In the genomic region with DNA sequence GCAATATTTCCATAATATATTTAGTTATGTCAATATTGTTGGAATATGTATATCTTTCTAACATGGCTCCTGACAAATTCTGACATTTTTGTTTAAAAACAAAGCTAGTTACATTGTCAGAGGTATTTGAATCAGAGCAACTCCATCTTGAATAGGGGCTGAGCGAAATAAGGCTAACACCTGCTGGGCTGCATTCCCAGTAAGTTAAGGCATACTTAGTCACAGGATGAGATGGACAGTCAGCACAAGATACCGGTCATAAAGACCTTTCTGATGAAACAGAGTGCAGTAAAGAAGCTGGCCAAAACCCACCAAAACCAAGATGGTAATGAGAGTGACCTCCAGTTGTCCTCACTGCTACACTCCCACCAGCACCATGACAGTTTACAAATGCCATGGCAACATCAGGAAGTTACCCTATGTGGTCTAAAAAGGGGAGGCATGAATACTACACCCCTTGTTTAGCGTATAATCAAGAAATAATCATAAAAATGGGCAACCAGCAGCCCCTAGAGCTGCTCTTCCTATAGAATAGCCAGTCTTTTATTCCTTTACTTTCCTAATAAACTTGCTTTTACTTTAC, we compare ENCODE assay signal across 25 cellular contexts. TPM values are rescaled to one million over a fixed set of nuclear protein-coding genes. Genes with fewer than 3 reads are reported as not detected.
DNase-seq lines count a peak whose midpoint lies in the region; ATAC-seq, FAIRE-seq and TF ChIP-seq lines count a peak whose summit lies in the region.
"Had no signal": no experiment of that assay in that cellular context is flagged by ENCODE, and none has a peak within 500 bp of the region (broad histone marks: within the 10 kb centered on the region; RNA-seq: fewer than 3 reads in every experiment).

No MANE protein-coding gene starts in this region.

- no peaks in the 10 kb centered on the region for H3K36me3 Mint-ChIP-seq in activated CD4-positive, alpha-beta T cell treated with anti-CD3 and anti-CD28 coated beads for 36 hours (ENCODE audit: low read depth)

- no peaks in the 10 kb centered on the region for H3K4me1 Mint-ChIP-seq in activated CD4-positive, alpha-beta T cell treated with anti-CD3 and anti-CD28 coated beads for 36 hours

- peaks cover 6% of the 10 kb centered on the region for H3K27me3 ChIP-seq in bronchial epithelial cell (ENCODE audit: control insufficient read depth, insufficient read depth, low read length)
- H3K27me3 ChIP-seq in tibial artery: peaks cover 0 to 2% of the 10 kb centered on the region in 2 donors
- no peaks in the 10 kb centered on the region for H3K27me3 ChIP-seq in right cardiac atrium (ENCODE audit: control insufficient read depth, insufficient read depth)
- H3K27me3 ChIP-seq: BLaER1 had no signal

- CTCF ChIA-PET in activated CD4-positive, alpha-beta T cell treated with anti-CD3 and anti-CD28 coated beads for 36 hours (lab: Charles Lee): interaction anchor here (1.8 kb wide), 1 partner anchor 9 kb away, joined by 4 read pairs; no protein-coding TSS in a partner anchor

- intact Hi-C loops in tibial artery (cut with DNase I; ENCODE audit: low total_unique reads) (no loop called here), right cardiac atrium (cut with DNase I) (no loop called here)
- intact Hi-C loops in activated CD4-positive, alpha-beta T cell treated with anti-CD3 and anti-CD28 coated beads for 36 hours (cut with DNase I, micrococcal nuclease): no loop called here

- H3K9me3 Mint-ChIP-seq in activated CD4-positive, alpha-beta T cell treated with anti-CD3 and anti-CD28 coated beads for 36 hours (ENCODE audit: low read depth): peaks cover 2% of the 10 kb centered on the region
- H3K9me3 Mint-ChIP-seq: CD4-positive, alpha-beta T cell; GM23338 had no signal

- H3K4me3 Mint-ChIP-seq in activated CD4-positive, alpha-beta T cell treated with anti-CD3 and anti-CD28 coated beads for 36 hours: no peak overlapping the region
- H3K4me3 Mint-ChIP-seq: CD4-positive, alpha-beta T cell; GM23338 had no signal

- ATAC-seq in HG03457 (IDR thresholded peaks at IDR 0.05; ENCODE audit: unreplicated experiment) (no peak), right cardiac atrium (no peak)
- no peak for ATAC-seq in activated CD4-positive, alpha-beta T cell treated with anti-CD3 and anti-CD28 coated beads for 36 hours
- ATAC-seq: GM23338 had no signal

- peaks cover 17% of the 10 kb centered on the region for H3K27me3 Mint-ChIP-seq in activated CD4-positive, alpha-beta T cell treated with anti-CD3 and anti-CD28 coated beads for 36 hours

- FAIRE-seq in bronchial epithelial cell (lab: Jason Lieb, UNC): no peak
- FAIRE-seq: GM12891 had no signal

- H3K27ac Mint-ChIP-seq in activated CD4-positive, alpha-beta T cell treated with anti-CD3 and anti-CD28 coated beads for 36 hours: no peak overlapping the region
- H3K27ac Mint-ChIP-seq: CD4-positive, alpha-beta T cell; GM23338 had no signal

- WGBS in right cardiac atrium: 90% methylated on average over 3 of the region's 3 CpGs

- TF ChIP-seq CTCF in bronchial epithelial cell (IDR thresholded peaks at IDR 0.05; ENCODE audit: insufficient read depth, low read length, severe bottlenecking) (no peak), tibial artery (IDR thresholded peaks at IDR 0.05) (no peak)

- POLR2A ChIA-PET in activated CD4-positive, alpha-beta T cell treated with anti-CD3 and anti-CD28 coated beads for 36 hours (lab: Charles Lee): no interaction called here

- H3K4me1 ChIP-seq in tibial artery (no peaks in the 10 kb centered on the region), right cardiac atrium (ENCODE audit: control insufficient read depth, insufficient read depth, low read length) (no peaks in the 10 kb centered on the region)
- H3K4me1 ChIP-seq: BLaER1 had no signal

- H3K4me3 ChIP-seq in bronchial epithelial cell (ENCODE audit: low read depth, low read length): no peak overlapping the region
- H3K4me3 ChIP-seq in tibial artery: no peak overlapping the region
- H3K4me3 ChIP-seq in right cardiac atrium (ENCODE audit: low read length): no peak overlapping the region
- H3K4me3 ChIP-seq: BLaER1, GM23338, SK-N-MC had no signal

- DNase-seq in M059J (ENCODE audit: low read depth): peak; percentile 14
- peak; percentile 34 for DNase-seq in bronchial epithelial cell (ENCODE audit: low read depth)
- peak; percentile 15 for DNase-seq in iris pigment epithelial cell (ENCODE audit: low read depth)
- no peak for DNase-seq in tibial artery
- DNase-seq in activated CD4-positive, alpha-beta T cell treated with anti-CD3 and anti-CD28 coated beads for 36 hours: no peak
- no peak for DNase-seq in right cardiac atrium
- DNase-seq: ACHN; CD4-positive, alpha-beta T cell; COR-L47; DMS 273 treated with DMSO at 0.1 percent for 48 hours; DND-41; Kasumi-1; MM.1S; NCI-H1048; NCI-H1417 treated with DMSO at 0.1 percent for 48 hours; NCI-H187; NCI-H446; NCI-H526 treated with DMSO at 0.1 percent for 48 hours; SHP77 treated with DMSO at 0.1 percent for 48 hours had no signal

- H3K36me3 ChIP-seq in bronchial epithelial cell (ENCODE audit: control insufficient read depth, insufficient read depth, low read length): no peaks in the 10 kb centered on the region
- no peaks in the 10 kb centered on the region for H3K36me3 ChIP-seq in tibial artery
- H3K36me3 ChIP-seq: BLaER1 had no signal

- H3K9me3 ChIP-seq in tibial artery (no peaks in the 10 kb centered on the region), right cardiac atrium (ENCODE audit: control insufficient read depth, low read length) (no peaks in the 10 kb centered on the region)
- H3K9me3 ChIP-seq: BLaER1 had no signal

- no peak overlapping the region for H3K27ac ChIP-seq in tibial artery
- H3K27ac ChIP-seq in right cardiac atrium (ENCODE audit: low read length): no peak overlapping the region
- H3K27ac ChIP-seq: BLaER1, RWPE1, SK-N-MC had no signal

RNA-seq across cellular contexts. Expression of a gene that starts 30.4 kb away (rescaled TPM):
- total RNA-seq in M059J (2014; rRNA removed; shearing (Covaris generic)): 64.3 and 106 TPM in 2 replicates
- 71.3 and 116 TPM in 2 replicates for total RNA-seq in bronchial epithelial cell
- 100 to 1,000 TPM; 186 to 441 TPM for total RNA-seq in activated CD4-positive, alpha-beta T cell treated with anti-CD3 and anti-CD28 coated beads for 36 hours
- 10 to 100 TPM; 16.8 to 31.8 (median 18.8) TPM for total RNA-seq in right cardiac atrium
- polyA plus RNA-seq in right cardiac atrium: 44.9 TPM

Comparison
In these comparisons a context has a peak if more than half of its experiments do, and no peak if none do; other contexts are left out.
1. DNase-seq: peak in M059J (single experiment), bronchial epithelial cell (single experiment) and iris pigment epithelial cell (single experiment); none in tibial artery (0 of 2), activated CD4-positive, alpha-beta T cell treated with anti-CD3 and anti-CD28 coated beads for 36 hours (single experiment) and right cardiac atrium (0 of 3).